In genomic region chr9:108191065-108191464, GRCh38 we compare ENCODE assay signal across 20 cellular contexts.
DNase-seq lines count a peak whose midpoint lies in the region; ATAC-seq and TF ChIP-seq lines count a peak whose summit lies in the region.
"Had no signal": no experiment of that assay in that cellular context is flagged by ENCODE, and none has a peak within 500 bp of the region (broad histone marks: within the 10 kb centered on the region; RNA-seq: fewer than 3 reads in every experiment).

No MANE protein-coding gene starts in this region.

- no peaks in the 10 kb centered on the region for H4K20me1 ChIP-seq in neural progenitor cell (ENCODE audit: low read depth)

- no peaks in the 10 kb centered on the region for H3K79me2 ChIP-seq in neural progenitor cell (ENCODE audit: low read depth)

- POLR2A ChIA-PET in naive thymus-derived CD8-positive, alpha-beta T cell (lab: Charles Lee): no interaction called here

- peaks cover 5% of the 10 kb centered on the region for H3K27me3 Mint-ChIP-seq in neural progenitor cell (ENCODE audit: insufficient read depth, low read depth)
- peaks cover 0 to 21% (median 2%) of the 10 kb centered on the region in 5 donors for H3K27me3 Mint-ChIP-seq in naive thymus-derived CD8-positive, alpha-beta T cell

- H2AFZ ChIP-seq in neural progenitor cell (replicated peaks): peak overlapping the region; percentile 6

- H3K27ac Mint-ChIP-seq in neural progenitor cell: no peak overlapping the region
- H3K27ac Mint-ChIP-seq in naive thymus-derived CD8-positive, alpha-beta T cell: no peak overlapping the region
- H3K27ac Mint-ChIP-seq: B cell; CD8-positive, alpha-beta T cell had no signal

- H3F3A ChIP-seq in neural progenitor cell (ENCODE audit: low read depth): no peaks in the 10 kb centered on the region

- DNase-seq in SIG-M5 treated with dmso at 0.1 percent for 504 hours (lab: John Stamatoyannopoulos, UW; ENCODE audit: unreplicated experiment) (peak; percentile 21), SIG-M5 (lab: John Stamatoyannopoulos, UW) (no peak), NB4 (ENCODE audit: low read depth) (peak; percentile 29), astrocyte of the spinal cord (ENCODE audit: low read depth, low spot score) (peak; percentile 13), neural progenitor cell (ENCODE audit: low spot score) (no peak)
- no peak for DNase-seq in naive thymus-derived CD8-positive, alpha-beta T cell
- DNase-seq: CD8-positive, alpha-beta T cell; DMS79; MM.1S; NCI-H1436 treated with DMSO at 0.1 percent for 48 hours; NCI-H2029 treated with DMSO at 0.1 percent for 48 hours; NCI-H2171 treated with DMSO at 0.1 percent for 48 hours; NCI-H446 treated with DMSO at 0.1 percent for 48 hours; NCI-H748 treated with DMSO at 0.1 percent for 48 hours had no signal

- no peak for TF ChIP-seq POLR2A in NB4 (IDR thresholded peaks at IDR 0.05; ENCODE audit: extremely low read depth, insufficient read length)

- in situ Hi-C loops in astrocyte of the spinal cord (cut with HindIII; ENCODE audit: low sequenced_read_pairs): no loop called here

- H3K4me3 ChIP-seq in NB4 (ENCODE audit: low read depth, low read length) (no peak overlapping the region), astrocyte of the spinal cord (ENCODE audit: low read depth, low read length) (no peak overlapping the region), neural progenitor cell (no peak overlapping the region)

- no peaks in the 10 kb centered on the region for H3K27me3 ChIP-seq in neural progenitor cell

- H3K27ac ChIP-seq in neural progenitor cell: no peak overlapping the region
- H3K27ac ChIP-seq: 22Rv1 had no signal

- no peaks in the 10 kb centered on the region for H3K9me3 Mint-ChIP-seq in neural progenitor cell
- peaks cover 0 to 46% (median 4%) of the 10 kb centered on the region in 9 donors for H3K9me3 Mint-ChIP-seq in naive thymus-derived CD8-positive, alpha-beta T cell

- TF ChIP-seq CTCF in NB4 (IDR thresholded peaks at IDR 0.05; ENCODE audit: low read depth, low read length) (no peak), astrocyte of the spinal cord (IDR thresholded peaks at IDR 0.05; ENCODE audit: low read depth, low read length) (no peak), neural progenitor cell (IDR thresholded peaks at IDR 0.05) (no peak)

- no peaks in the 10 kb centered on the region for H3K36me3 ChIP-seq in neural progenitor cell

- no peak overlapping the region for H3K4me3 Mint-ChIP-seq in neural progenitor cell
- no peak overlapping the region for H3K4me3 Mint-ChIP-seq in naive thymus-derived CD8-positive, alpha-beta T cell
- H3K4me3 Mint-ChIP-seq: B cell; CD8-positive, alpha-beta T cell had no signal

- no peaks in the 10 kb centered on the region for H3K36me3 Mint-ChIP-seq in neural progenitor cell
- no peaks in the 10 kb centered on the region for H3K36me3 Mint-ChIP-seq in naive thymus-derived CD8-positive, alpha-beta T cell
- H3K36me3 Mint-ChIP-seq: CD8-positive, alpha-beta T cell had no signal

- no peak overlapping the region for H3K4me2 ChIP-seq in neural progenitor cell

- no peaks in the 10 kb centered on the region for H3K9me3 ChIP-seq in neural progenitor cell (ENCODE audit: low read depth)

- H3K4me1 ChIP-seq in neural progenitor cell: peaks cover 13% of the 10 kb centered on the region

- ATAC-seq in GM18517 (IDR thresholded peaks at IDR 0.05; ENCODE audit: unreplicated experiment) (no peak), SK-N-SH treated with all-trans-retinoic acid at 6 μM for 48 hours (no peak)
- ATAC-seq in naive thymus-derived CD8-positive, alpha-beta T cell: no peak
- ATAC-seq: CD8-positive, alpha-beta T cell; Panc1; Right ventricle myocardium inferior had no signal

- no peak overlapping the region for H3K9ac ChIP-seq in neural progenitor cell

- H3K4me1 Mint-ChIP-seq in neural progenitor cell: peaks cover 4% of the 10 kb centered on the region
- no peaks in the 10 kb centered on the region for H3K4me1 Mint-ChIP-seq in naive thymus-derived CD8-positive, alpha-beta T cell
- H3K4me1 Mint-ChIP-seq: B cell had no signal

TF ChIP-seq in SK-N-SH treated with all-trans-retinoic acid at 6 μM for 48 hours, 23 proteins besides CTCF, POLR2A, EP300 and RAD21:
- TF ChIP-seq, protein P1, sequence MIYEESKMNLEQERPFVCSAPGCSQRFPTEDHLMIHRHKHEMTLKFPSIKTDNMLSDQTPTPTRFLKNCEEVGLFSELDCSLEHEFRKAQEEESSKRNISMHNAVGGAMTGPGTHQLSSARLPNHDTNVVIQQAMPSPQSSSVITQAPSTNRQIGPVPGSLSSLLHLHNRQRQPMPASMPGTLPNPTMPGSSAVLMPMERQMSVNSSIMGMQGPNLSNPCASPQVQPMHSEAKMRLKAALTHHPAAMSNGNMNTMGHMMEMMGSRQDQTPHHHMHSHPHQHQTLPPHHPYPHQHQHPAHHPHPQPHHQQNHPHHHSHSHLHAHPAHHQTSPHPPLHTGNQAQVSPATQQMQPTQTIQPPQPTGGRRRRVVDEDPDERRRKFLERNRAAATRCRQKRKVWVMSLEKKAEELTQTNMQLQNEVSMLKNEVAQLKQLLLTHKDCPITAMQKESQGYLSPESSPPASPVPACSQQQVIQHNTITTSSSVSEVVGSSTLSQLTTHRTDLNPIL (CRISPR knock-in tag; IDR thresholded peaks at IDR 0.05; ENCODE audit: low read depth): no peak
- no peak for TF ChIP-seq ZFP30 (CRISPR knock-in tag; IDR thresholded peaks at IDR 0.05)
- TF ChIP-seq CSRNP3 (CRISPR knock-in tag; IDR thresholded peaks at IDR 0.05): no peak
- TF ChIP-seq SNAI2 (CRISPR knock-in tag; IDR thresholded peaks at IDR 0.05): no peak
TF ChIP-seq in SK-N-SH treated with all-trans-retinoic acid at 6 μM for 48 hours: peak in this region for 0.

Comparison
In these comparisons a context has a peak if more than half of its experiments do, and no peak if none do; other contexts are left out.
1. DNase-seq: peak in SIG-M5 treated with dmso at 0.1 percent for 504 hours (single experiment), NB4 (single experiment) and astrocyte of the spinal cord (single experiment); none in SIG-M5 (single experiment), neural progenitor cell (single experiment) and naive thymus-derived CD8-positive, alpha-beta T cell (0 of 10).